Comparison of ENCODE assay signal across 1 cellular context in genomic region chr6:63597142-63598000, GRCh38.
TF ChIP-seq lines count a peak whose summit lies in the region.

No MANE protein-coding gene starts in this region.

TF ChIP-seq in A549, 52 proteins besides CTCF, POLR2A, EP300 and RAD21 (continued from another document):
- no peak for TF ChIP-seq RARB (CRISPR knock-in tag; IDR thresholded peaks at IDR 0.05)
- no peak for TF ChIP-seq CBX2 (IDR thresholded peaks at IDR 0.05; ENCODE audit: borderline replicate concordance, low read depth)
- no peak for TF ChIP-seq RNF2 (IDR thresholded peaks at IDR 0.05; ENCODE audit: borderline replicate concordance, low read depth)
- no peak for TF ChIP-seq BCL3 (IDR thresholded peaks at IDR 0.05)
- no peak for TF ChIP-seq ATOH8 (CRISPR knock-in tag; IDR thresholded peaks at IDR 0.05; ENCODE audit: low read depth)
- peak; percentile 71 for TF ChIP-seq MAFK (IDR thresholded peaks at IDR 0.05; ENCODE audit: partially characterized antibody)
- no peak for TF ChIP-seq ESRRA (IDR thresholded peaks at IDR 0.05; ENCODE audit: borderline replicate concordance, low read length)
- no peak for TF ChIP-seq ELK1 (IDR thresholded peaks at IDR 0.05; ENCODE audit: low read depth, low read length)
- TF ChIP-seq SREBF2 (IDR thresholded peaks at IDR 0.05) = no peak
